Comparison of ENCODE assay signal across 15 cellular contexts in genomic region chr12:11630046-11630706, GRCh38. TPM values are rescaled to one million over a fixed set of nuclear protein-coding genes. Genes with fewer than 3 reads are reported as not detected.
DNase-seq lines count a peak whose midpoint lies in the region; ATAC-seq and TF ChIP-seq lines count a peak whose summit lies in the region.
"Had no signal": no experiment of that assay in that cellular context is flagged by ENCODE, and none has a peak within 500 bp of the region (broad histone marks: within the 10 kb centered on the region; RNA-seq: fewer than 3 reads in every experiment).

No MANE protein-coding gene starts in this region.

- ATAC-seq in activated CD4-positive, alpha-beta T cell treated with anti-CD3 and anti-CD28 coated beads for 36 hours: no peak
- ATAC-seq in activated CD8-positive, alpha-beta memory T cell treated with anti-CD3 and anti-CD28 coated beads, Interleukin-2, amount 10 ng/mL, durations not matched to agents 7 days and 5 days: no peak
- no peak for ATAC-seq in stimulated activated naive CD8-positive, alpha-beta T cell treated with anti-CD3 and anti-CD28 coated beads, Interleukin-15, amount 100 ng/mL, for 72 hours
- ATAC-seq: activated naive CD4-positive, alpha-beta T cell treated with anti-CD3 and anti-CD28 coated beads, Interleukin-2, amount 50 U/mL, for 72 hours; upper lobe of right lung had no signal

- H3K36me3 Mint-ChIP-seq in activated CD4-positive, alpha-beta T cell treated with anti-CD3 and anti-CD28 coated beads, Interleukin-2, amount 10 ng/mL, durations not matched to agents 24 days and 14 days (ENCODE audit: low read depth): no peaks in the 10 kb centered on the region
- no peaks in the 10 kb centered on the region for H3K36me3 Mint-ChIP-seq in activated CD4-positive, alpha-beta T cell treated with anti-CD3 and anti-CD28 coated beads for 36 hours (ENCODE audit: low read depth)
- H3K36me3 Mint-ChIP-seq in T-helper 2 cell treated with Interferon-gamma antibody and Interleukin-4, amounts not matched to agents 5 μg/mL and 100 μg/mL, for 36 hours (ENCODE audit: low read depth): no peaks in the 10 kb centered on the region
- no peaks in the 10 kb centered on the region for H3K36me3 Mint-ChIP-seq in activated CD8-positive, alpha-beta memory T cell treated with anti-CD3 and anti-CD28 coated beads, Interleukin-2, amount 10 ng/mL, durations not matched to agents 7 days and 5 days

- H3K4me1 ChIP-seq in thyroid gland: no peaks in the 10 kb centered on the region
- H3K4me1 ChIP-seq: esophagus muscularis mucosa, upper lobe of right lung had no signal

- no peak overlapping the region for H3K4me3 Mint-ChIP-seq in activated CD4-positive, alpha-beta T cell treated with anti-CD3 and anti-CD28 coated beads, Interleukin-2, amount 10 ng/mL, durations not matched to agents 24 days and 14 days
- H3K4me3 Mint-ChIP-seq in activated CD4-positive, alpha-beta T cell treated with anti-CD3 and anti-CD28 coated beads for 36 hours: no peak overlapping the region
- H3K4me3 Mint-ChIP-seq in T-helper 2 cell treated with Interferon-gamma antibody and Interleukin-4, amounts not matched to agents 5 μg/mL and 100 μg/mL, for 36 hours: no peak overlapping the region
- no peak overlapping the region for H3K4me3 Mint-ChIP-seq in activated CD8-positive, alpha-beta memory T cell treated with anti-CD3 and anti-CD28 coated beads, Interleukin-2, amount 10 ng/mL, durations not matched to agents 7 days and 5 days
- no peak overlapping the region for H3K4me3 Mint-ChIP-seq in stimulated activated naive CD8-positive, alpha-beta T cell treated with anti-CD3 and anti-CD28 coated beads, Interleukin-15, amount 100 ng/mL, for 72 hours

- POLR2A ChIA-PET in activated CD4-positive, alpha-beta T cell treated with anti-CD3 and anti-CD28 coated beads for 36 hours (lab: Charles Lee): no interaction called here

- DNase-seq in activated CD4-positive, alpha-beta T cell treated with anti-CD3 and anti-CD28 coated beads, Interleukin-2, amount 10 ng/mL, durations not matched to agents 24 days and 14 days: peak; percentile 50
- DNase-seq in activated CD4-positive, alpha-beta T cell treated with anti-CD3 and anti-CD28 coated beads for 36 hours: no peak
- peak; percentile 74 for DNase-seq in NCI-H2029 (lab: John Stamatoyannopoulos, UW)
- DNase-seq in SHP77 treated with DMSO at 0.1 percent for 48 hours (lab: John Stamatoyannopoulos, UW): peak; percentile 29
- peak; percentile 49 to 54 for DNase-seq in thyroid gland
- no peak for DNase-seq in T-helper 2 cell treated with Interferon-gamma antibody and Interleukin-4, amounts not matched to agents 5 μg/mL and 100 μg/mL, for 36 hours (ENCODE audit: low spot score)
- no peak for DNase-seq in activated CD8-positive, alpha-beta memory T cell treated with anti-CD3 and anti-CD28 coated beads, Interleukin-2, amount 10 ng/mL, durations not matched to agents 7 days and 5 days
- DNase-seq in stimulated activated naive CD8-positive, alpha-beta T cell treated with anti-CD3 and anti-CD28 coated beads, Interleukin-15, amount 100 ng/mL, for 72 hours: no peak
- DNase-seq: H7, mesenchymal stem cell, MV-4-11, ovary, upper lobe of right lung had no signal

- H3K27ac ChIP-seq in thyroid gland: no peak overlapping the region
- H3K27ac ChIP-seq: esophagus muscularis mucosa, ovary, upper lobe of right lung had no signal

- peaks cover 2% of the 10 kb centered on the region for H3K4me1 Mint-ChIP-seq in activated CD4-positive, alpha-beta T cell treated with anti-CD3 and anti-CD28 coated beads, Interleukin-2, amount 10 ng/mL, durations not matched to agents 24 days and 14 days
- no peaks in the 10 kb centered on the region for H3K4me1 Mint-ChIP-seq in activated CD4-positive, alpha-beta T cell treated with anti-CD3 and anti-CD28 coated beads for 36 hours
- H3K4me1 Mint-ChIP-seq in T-helper 2 cell treated with Interferon-gamma antibody and Interleukin-4, amounts not matched to agents 5 μg/mL and 100 μg/mL, for 36 hours (ENCODE audit: low read depth): no peaks in the 10 kb centered on the region
- H3K4me1 Mint-ChIP-seq in activated CD8-positive, alpha-beta memory T cell treated with anti-CD3 and anti-CD28 coated beads, Interleukin-2, amount 10 ng/mL, durations not matched to agents 7 days and 5 days: no peaks in the 10 kb centered on the region
- H3K4me1 Mint-ChIP-seq in stimulated activated naive CD8-positive, alpha-beta T cell treated with anti-CD3 and anti-CD28 coated beads, Interleukin-15, amount 100 ng/mL, for 72 hours: no peaks in the 10 kb centered on the region

- 63 to 67% methylated on average over 5 of the region's 5 CpGs for WGBS in thyroid gland, 2 donors

- peaks cover 11% of the 10 kb centered on the region for H3K9me3 Mint-ChIP-seq in activated CD4-positive, alpha-beta T cell treated with anti-CD3 and anti-CD28 coated beads, Interleukin-2, amount 10 ng/mL, durations not matched to agents 24 days and 14 days
- peaks cover under 1% of the 10 kb centered on the region for H3K9me3 Mint-ChIP-seq in activated CD4-positive, alpha-beta T cell treated with anti-CD3 and anti-CD28 coated beads for 36 hours (ENCODE audit: low read depth)
- no peaks in the 10 kb centered on the region for H3K9me3 Mint-ChIP-seq in T-helper 2 cell treated with Interferon-gamma antibody and Interleukin-4, amounts not matched to agents 5 μg/mL and 100 μg/mL, for 36 hours
- H3K9me3 Mint-ChIP-seq in activated CD8-positive, alpha-beta memory T cell treated with anti-CD3 and anti-CD28 coated beads, Interleukin-2, amount 10 ng/mL, durations not matched to agents 7 days and 5 days (ENCODE audit: low read depth): no peaks in the 10 kb centered on the region
- peaks cover 2% of the 10 kb centered on the region in 2 donors for H3K9me3 Mint-ChIP-seq in stimulated activated naive CD8-positive, alpha-beta T cell treated with anti-CD3 and anti-CD28 coated beads, Interleukin-15, amount 100 ng/mL, for 72 hours

- CTCF ChIA-PET in activated CD4-positive, alpha-beta T cell treated with anti-CD3 and anti-CD28 coated beads for 36 hours (lab: Charles Lee): interaction anchor here (1.0 to 1.2 kb wide), 3 partner anchors 23 to 403 kb away, joined by 3 read pairs; no protein-coding TSS in a partner anchor
- CTCF ChIA-PET in activated CD8-positive, alpha-beta memory T cell treated with anti-CD3 and anti-CD28 coated beads, Interleukin-2, amount 10 ng/mL, durations not matched to agents 7 days and 5 days (lab: Charles Lee): no interaction called here

- no peaks in the 10 kb centered on the region for H3K27me3 ChIP-seq in thyroid gland
- H3K27me3 ChIP-seq: esophagus muscularis mucosa, ovary, upper lobe of right lung had no signal

- no peaks in the 10 kb centered on the region for H3K36me3 ChIP-seq in thyroid gland
- H3K36me3 ChIP-seq: esophagus muscularis mucosa, ovary, upper lobe of right lung had no signal

- no peak for TF ChIP-seq CTCF in thyroid gland (IDR thresholded peaks at IDR 0.05)

- H3K27ac Mint-ChIP-seq in activated CD4-positive, alpha-beta T cell treated with anti-CD3 and anti-CD28 coated beads, Interleukin-2, amount 10 ng/mL, durations not matched to agents 24 days and 14 days: no peak overlapping the region
- H3K27ac Mint-ChIP-seq in activated CD4-positive, alpha-beta T cell treated with anti-CD3 and anti-CD28 coated beads for 36 hours: no peak overlapping the region
- H3K27ac Mint-ChIP-seq in T-helper 2 cell treated with Interferon-gamma antibody and Interleukin-4, amounts not matched to agents 5 μg/mL and 100 μg/mL, for 36 hours: no peak overlapping the region
- no peak overlapping the region for H3K27ac Mint-ChIP-seq in activated CD8-positive, alpha-beta memory T cell treated with anti-CD3 and anti-CD28 coated beads, Interleukin-2, amount 10 ng/mL, durations not matched to agents 7 days and 5 days
- H3K27ac Mint-ChIP-seq in stimulated activated naive CD8-positive, alpha-beta T cell treated with anti-CD3 and anti-CD28 coated beads, Interleukin-15, amount 100 ng/mL, for 72 hours: no peak overlapping the region
- H3K27ac Mint-ChIP-seq: activated naive CD4-positive, alpha-beta T cell treated with anti-CD3 and anti-CD28 coated beads, Interleukin-2, amount 50 U/mL, for 72 hours had no signal

- intact Hi-C loops in activated CD4-positive, alpha-beta T cell treated with anti-CD3 and anti-CD28 coated beads, Interleukin-2, amount 10 ng/mL, durations not matched to agents 24 days and 14 days (cut with micrococcal nuclease): no loop called here
- intact Hi-C loops in activated CD4-positive, alpha-beta T cell treated with anti-CD3 and anti-CD28 coated beads for 36 hours (cut with DNase I, micrococcal nuclease): no loop called here
- intact Hi-C loops in thyroid gland (cut with DNase I): no loop called here

- H3K9me3 ChIP-seq in thyroid gland: no peaks in the 10 kb centered on the region
- H3K9me3 ChIP-seq: esophagus muscularis mucosa, ovary, upper lobe of right lung had no signal

- H3K4me3 ChIP-seq in thyroid gland (replicated peaks in 1 of 3): no peak overlapping the region
- H3K4me3 ChIP-seq: esophagus muscularis mucosa, ovary, upper lobe of right lung had no signal

- no peak for TF ChIP-seq POLR2A in thyroid gland (IDR thresholded peaks at IDR 0.05)

- H3K27me3 Mint-ChIP-seq in activated CD4-positive, alpha-beta T cell treated with anti-CD3 and anti-CD28 coated beads, Interleukin-2, amount 10 ng/mL, durations not matched to agents 24 days and 14 days: no peaks in the 10 kb centered on the region
- H3K27me3 Mint-ChIP-seq in activated CD4-positive, alpha-beta T cell treated with anti-CD3 and anti-CD28 coated beads for 36 hours: no peaks in the 10 kb centered on the region
- peaks cover 7% of the 10 kb centered on the region for H3K27me3 Mint-ChIP-seq in T-helper 2 cell treated with Interferon-gamma antibody and Interleukin-4, amounts not matched to agents 5 μg/mL and 100 μg/mL, for 36 hours (ENCODE audit: low read depth)
- H3K27me3 Mint-ChIP-seq in activated CD8-positive, alpha-beta memory T cell treated with anti-CD3 and anti-CD28 coated beads, Interleukin-2, amount 10 ng/mL, durations not matched to agents 7 days and 5 days: peaks cover 1% of the 10 kb centered on the region
- peaks cover 12% of the 10 kb centered on the region for H3K27me3 Mint-ChIP-seq in stimulated activated naive CD8-positive, alpha-beta T cell treated with anti-CD3 and anti-CD28 coated beads, Interleukin-15, amount 100 ng/mL, for 72 hours

RNA-seq across cellular contexts. Expression of gene ETV6, which starts 19.3 kb away (rescaled TPM):
- total RNA-seq in activated CD4-positive, alpha-beta T cell treated with anti-CD3 and anti-CD28 coated beads, Interleukin-2, amount 10 ng/mL, durations not matched to agents 24 days and 14 days: 114 and 119 TPM in 2 replicates
- total RNA-seq in activated CD4-positive, alpha-beta T cell treated with anti-CD3 and anti-CD28 coated beads for 36 hours: 10 to 100 TPM; 53.5 to 56.7 TPM
- 10 to 100 TPM; 16.6 to 35.6 (median 17.2) TPM for total RNA-seq in thyroid gland
- 10 to 100 TPM; 29.4 to 32.6 TPM for total RNA-seq in activated CD8-positive, alpha-beta memory T cell treated with anti-CD3 and anti-CD28 coated beads, Interleukin-2, amount 10 ng/mL, durations not matched to agents 7 days and 5 days

Comparison
In these comparisons a context has a peak if more than half of its experiments do, and no peak if none do; other contexts are left out.
1. DNase-seq: peak in activated CD4-positive, alpha-beta T cell treated with anti-CD3 and anti-CD28 coated beads, Interleukin-2, amount 10 ng/mL, durations not matched to agents 24 days and 14 days (single experiment), NCI-H2029 (single experiment), SHP77 treated with DMSO at 0.1 percent for 48 hours (single experiment) and thyroid gland (2 of 2); none in activated CD4-positive, alpha-beta T cell treated with anti-CD3 and anti-CD28 coated beads for 36 hours (single experiment), T-helper 2 cell treated with Interferon-gamma antibody and Interleukin-4, amounts not matched to agents 5 μg/mL and 100 μg/mL, for 36 hours (single experiment), activated CD8-positive, alpha-beta memory T cell treated with anti-CD3 and anti-CD28 coated beads, Interleukin-2, amount 10 ng/mL, durations not matched to agents 7 days and 5 days (single experiment) and stimulated activated naive CD8-positive, alpha-beta T cell treated with anti-CD3 and anti-CD28 coated beads, Interleukin-15, amount 100 ng/mL, for 72 hours (0 of 2).